In genomic region chr3:160921020-160921635, GRCh38 we compare ENCODE assay signal across 8 cellular contexts.
DNase-seq lines count a peak whose midpoint lies in the region; ATAC-seq and TF ChIP-seq lines count a peak whose summit lies in the region.

No MANE protein-coding gene starts in this region.

- CTCF ChIA-PET in IMR-90 (lab: Yijun Ruan, JAX) = interaction anchor here (0.6 to 1.5 kb wide), 5 partner anchors 10 to 353 kb away, joined by 3 to 5 read pairs (median 3); no protein-coding TSS in a partner anchor

- no peak overlapping the region for H3K4me3 ChIP-seq in IMR-90 (ENCODE audit: insufficient read depth, low read depth, low read length)

- dilution Hi-C loops in IMR-90 (cut with HindIII; ENCODE audit: low sequenced_read_pairs, unreplicated experiment) = no loop called here

- no peak overlapping the region for H3K4me3 Mint-ChIP-seq in stimulated activated memory B cell treated with anti-CD40 and anti-IgM and Interleukin-4, amounts not matched to agents 10 μg/mL and 1 μg/mL and 100 μg/mL, for 72 hours

- H3K4me2 ChIP-seq in IMR-90 (ENCODE audit: low read depth, low read length) = no peak overlapping the region

- no peak overlapping the region for H3K9ac ChIP-seq in IMR-90 (ENCODE audit: low read depth, low read length)

- H4K8ac ChIP-seq in IMR-90 (ENCODE audit: low read depth in 2 of 2, low read length in 2 of 2) = no peak overlapping the region

- H3K27me3 ChIP-seq in IMR-90 (ENCODE audit: control insufficient read depth, insufficient read depth, low read length) (no peaks in the 10 kb centered on the region; the same call in none of the 2 replicates), foreskin keratinocyte (peaks cover 2% of the 10 kb centered on the region)

- no peaks in the 10 kb centered on the region for H3K9me3 Mint-ChIP-seq in stimulated activated memory B cell treated with anti-CD40 and anti-IgM and Interleukin-4, amounts not matched to agents 10 μg/mL and 1 μg/mL and 100 μg/mL, for 72 hours

- DNase-seq in DMS53 (lab: John Stamatoyannopoulos, UW) = peak; percentile 71
- DNase-seq in IMR-90 = peak; percentile 39
- peak; percentile 10 for DNase-seq in SKM-1 treated with dmso at 0.1 percent for 144 hours (lab: John Stamatoyannopoulos, UW; ENCODE audit: unreplicated experiment)
- DNase-seq in foreskin keratinocyte = peak in 1 of 2 donors; percentile 9
- DNase-seq in retina = peak; percentile 30
- no peak for DNase-seq in inferior parietal cortex (ENCODE audit: extremely low spot score)

- H3K27me3 Mint-ChIP-seq in stimulated activated memory B cell treated with anti-CD40 and anti-IgM and Interleukin-4, amounts not matched to agents 10 μg/mL and 1 μg/mL and 100 μg/mL, for 72 hours = no peaks in the 10 kb centered on the region

- no CpG with 5 or more reads among the region's 4 CpGs for WGBS in IMR-90 (ENCODE audit: extremely low coverage in 2 of 2, insufficient read length in 1 of 2), 2 experiments

- TF ChIP-seq CTCF in IMR-90 (conservative IDR thresholded peaks at IDR 0.05; ENCODE audit: low read depth, low read length) = peak; percentile 83
- peak; percentile 77 for TF ChIP-seq CTCF in foreskin keratinocyte (conservative IDR thresholded peaks at IDR 0.05)

- H2AFZ ChIP-seq in IMR-90 (replicated peaks; ENCODE audit: low read length, poor library complexity) = no peak overlapping the region

- H3K9me1 ChIP-seq in IMR-90 (ENCODE audit: insufficient read depth, low read length) = no peaks in the 10 kb centered on the region

- H4K20me1 ChIP-seq in IMR-90 (ENCODE audit: insufficient read depth, low read length) = no peaks in the 10 kb centered on the region

- H3K4me1 ChIP-seq in IMR-90 (ENCODE audit: control insufficient read depth, insufficient read depth, low read length) (no peaks in the 10 kb centered on the region), foreskin keratinocyte (no peaks in the 10 kb centered on the region)

- no peak overlapping the region for H3K56ac ChIP-seq in IMR-90 (ENCODE audit: extremely low read depth, insufficient read depth, low read length)

- no peaks in the 10 kb centered on the region for H3K36me3 Mint-ChIP-seq in stimulated activated memory B cell treated with anti-CD40 and anti-IgM and Interleukin-4, amounts not matched to agents 10 μg/mL and 1 μg/mL and 100 μg/mL, for 72 hours

- H3K27ac ChIP-seq in IMR-90 (ENCODE audit: insufficient read depth, low read length) (no peak overlapping the region), foreskin keratinocyte (no peak overlapping the region)

- no peak overlapping the region for H3K27ac Mint-ChIP-seq in stimulated activated memory B cell treated with anti-CD40 and anti-IgM and Interleukin-4, amounts not matched to agents 10 μg/mL and 1 μg/mL and 100 μg/mL, for 72 hours

- intact Hi-C loops in IMR-90 (cut with micrococcal nuclease) = loop anchor here (1.0 to 5.0 kb wide), 3 partner anchors 354 to 503 kb away; no protein-coding TSS in a partner anchor

- POLR2A ChIA-PET in IMR-90 (lab: Charles Lee; ENCODE audit: unreplicated experiment) = no interaction called here

- no peaks in the 10 kb centered on the region for H3K36me3 ChIP-seq in IMR-90 (ENCODE audit: control insufficient read depth, insufficient read depth, low read length)

- no peaks in the 10 kb centered on the region for H3K9me3 ChIP-seq in IMR-90 (ENCODE audit: control insufficient read depth, insufficient read depth, low read length)

- H3K4me1 Mint-ChIP-seq in stimulated activated memory B cell treated with anti-CD40 and anti-IgM and Interleukin-4, amounts not matched to agents 10 μg/mL and 1 μg/mL and 100 μg/mL, for 72 hours = peaks cover 5% of the 10 kb centered on the region

- no peak overlapping the region for H2BK20ac ChIP-seq in IMR-90 (ENCODE audit: low read depth, low read length)

- H2AK9ac ChIP-seq in IMR-90 (replicated peaks; ENCODE audit: low read depth, low read length, poor library complexity) = no peak overlapping the region

- H2AK5ac ChIP-seq in IMR-90 (ENCODE audit: low read depth, low read length) = no peak overlapping the region

- H2BK5ac ChIP-seq in IMR-90 (ENCODE audit: low read depth, low read length, poor library complexity, severe bottlenecking) = no peak overlapping the region

- no TSS peak for BruUV-seq in IMR-90 (replicated peaks; lab: Mats Ljungman, UMichigan)

- H2BK15ac ChIP-seq in IMR-90 (ENCODE audit: low read depth, low read length) = no peak overlapping the region

- peak; percentile 74 for TF ChIP-seq RAD21 in IMR-90 (IDR thresholded peaks at IDR 0.05; ENCODE audit: low read length)

- no peak overlapping the region for H3K4ac ChIP-seq in IMR-90 (ENCODE audit: low read depth, low read length)

- H4K91ac ChIP-seq in IMR-90 (ENCODE audit: insufficient read depth, low read depth, low read length) = no peak overlapping the region

- H3K14ac ChIP-seq in IMR-90 (replicated peaks; ENCODE audit: low read depth, low read length) = no peak overlapping the region

- ATAC-seq in GM19395 (IDR thresholded peaks at IDR 0.05; ENCODE audit: unreplicated experiment) (peak; percentile 78), IMR-90 (ENCODE audit: low read depth) (peak; percentile 98), foreskin keratinocyte (peak; percentile 85)
- no peak for ATAC-seq in stimulated activated memory B cell treated with anti-CD40 and anti-IgM and Interleukin-4, amounts not matched to agents 10 μg/mL and 1 μg/mL and 100 μg/mL, for 72 hours

- H3K79me1 ChIP-seq in IMR-90 (ENCODE audit: low read depth in 1 of 2, low read length in 2 of 2) = no peaks in the 10 kb centered on the region

- H3K18ac ChIP-seq in IMR-90 (ENCODE audit: low read depth, low read length) = no peak overlapping the region

- no peak for TF ChIP-seq POLR2A in IMR-90 (IDR thresholded peaks at IDR 0.05; ENCODE audit: low read depth, low read length)

- no peak overlapping the region for H4K5ac ChIP-seq in IMR-90 (ENCODE audit: low read depth, low read length)

- H3K23ac ChIP-seq in IMR-90 (ENCODE audit: low read depth, low read length) = no peak overlapping the region

- no peak overlapping the region for H2BK120ac ChIP-seq in IMR-90 (ENCODE audit: low read depth, low read length)

- in situ Hi-C loops in IMR-90 (cut with MboI; ENCODE audit: low sequenced_read_pairs) = no loop called here

TF ChIP-seq in IMR-90, 13 proteins besides CTCF, POLR2A, EP300 and RAD21:
- TF ChIP-seq SMC3 (IDR thresholded peaks at IDR 0.05; ENCODE audit: low read depth, low read length) (peak; percentile 80), MAFK (IDR thresholded peaks at IDR 0.05; ENCODE audit: low read depth, low read length) (no peak)
